Comparison of ENCODE assay signal across 22 cellular contexts in genomic region chr15:32970847-32971246, GRCh38.
DNase-seq lines count a peak whose midpoint lies in the region; ATAC-seq and TF ChIP-seq lines count a peak whose summit lies in the region.
"Had no signal": no experiment of that assay in that cellular context is flagged by ENCODE, and none has a peak within 500 bp of the region (broad histone marks: within the 10 kb centered on the region; RNA-seq: fewer than 3 reads in every experiment).

No MANE protein-coding gene starts in this region.

- DNase-seq in heart left ventricle, result peak in 2 of 5 donors; percentile 32 to 46
- peak; percentile 62 for DNase-seq in left ventricle myocardium superior
- peak; percentile 24 for DNase-seq in transverse colon
- DNase-seq in nucleus accumbens (lab: John Stamatoyannopoulos, UW), result no peak
- no peak for DNase-seq in spleen
- DNase-seq in G401 (ENCODE audit: low spot score), result no peak
- DNase-seq in PC-3, result no peak
- DNase-seq: C1 segment of cervical spinal cord; CD4-positive, alpha-beta memory T cell; COR-L47; DMS53; KG1; MM.1S; NCI-H1694; NCI-H2029 treated with DMSO at 0.1 percent for 48 hours; NCI-H446 treated with DMSO at 0.1 percent for 48 hours; NCI-H526; RPMI8226; SHP77 treated with DMSO at 0.1 percent for 48 hours had no signal

- no peak for TF ChIP-seq CTCF in heart left ventricle (IDR thresholded peaks at IDR 0.05)
- no peak for TF ChIP-seq CTCF in transverse colon (IDR thresholded peaks at IDR 0.05)
- TF ChIP-seq CTCF in spleen (IDR thresholded peaks at IDR 0.05 in 8 of 11, conservative IDR thresholded peaks at IDR 0.05 in 3 of 11), result no peak
- TF ChIP-seq CTCF in PC-3 (conservative IDR thresholded peaks at IDR 0.05; ENCODE audit: low read depth, low read length), result no peak

- BruUV-seq in PC-3 (replicated peaks; lab: Mats Ljungman, UMichigan), result no TSS peak

- H3K9ac ChIP-seq in PC-3 (ENCODE audit: low read length), result no peak overlapping the region

- H2AFZ ChIP-seq in PC-3 (ENCODE audit: low read length), result no peak overlapping the region

- H3K27ac ChIP-seq in heart left ventricle, result no peak overlapping the region
- H3K27ac ChIP-seq in muscle layer of duodenum (ENCODE audit: low read length), result peak overlapping the region; percentile 25
- peak overlapping the region in 2 of 4 donors; percentile 35 to 39 for H3K27ac ChIP-seq in transverse colon
- no peak overlapping the region for H3K27ac ChIP-seq in spleen
- H3K27ac ChIP-seq in PC-3 (ENCODE audit: low read length), result no peak overlapping the region

- CTCF ChIA-PET in PC-3 (lab: Charles Lee), result interaction anchor here (0.7 kb wide), 1 partner anchor 13 kb away, joined by 5 read pairs; no protein-coding TSS in a partner anchor

- TF ChIP-seq EP300 in transverse colon (IDR thresholded peaks at IDR 0.05; ENCODE audit: low read depth), result peak; percentile 65

- 56 to 63% (median 60%) methylated on average over 11 of the region's 11 CpGs for WGBS in heart left ventricle, 4 donors
- WGBS in transverse colon (ENCODE audit: low coverage in 1 of 2), 2 donors, result 42 to 80% methylated on average over 1 to 11 of the region's 11 CpGs
- WGBS in spleen, 5 donors, result 84 to 88% (median 86%) methylated on average over 11 of the region's 11 CpGs

- ATAC-seq in heart left ventricle (peak; percentile 55 to 74 (median 57)), left ventricle myocardium superior (peak; percentile 94), PC-3 (no peak)
- ATAC-seq: GM12878, HCT116 had no signal

- H3K79me2 ChIP-seq in PC-3 (ENCODE audit: low read length), result no peaks in the 10 kb centered on the region

- H3K4me1 ChIP-seq in heart left ventricle (no peaks in the 10 kb centered on the region), muscle layer of duodenum (ENCODE audit: control insufficient read depth in 1 of 2, insufficient read depth in 2 of 2, low read length in 2 of 2) (peaks cover 0 to 17% of the 10 kb centered on the region in 2 donors), transverse colon (no peaks in the 10 kb centered on the region), spleen (no peaks in the 10 kb centered on the region), PC-3 (ENCODE audit: insufficient read depth, low read length) (peaks cover 7% of the 10 kb centered on the region; the same call in 1 of the 2 replicates)

- H3K36me3 ChIP-seq in heart left ventricle, result no peaks in the 10 kb centered on the region
- peaks cover 0 to 5% of the 10 kb centered on the region in 2 donors for H3K36me3 ChIP-seq in muscle layer of duodenum (ENCODE audit: control insufficient read depth in 1 of 2, insufficient read depth in 2 of 2, low read length in 2 of 2)
- H3K36me3 ChIP-seq in transverse colon, result no peaks in the 10 kb centered on the region
- no peaks in the 10 kb centered on the region for H3K36me3 ChIP-seq in spleen
- H3K36me3 ChIP-seq in PC-3 (ENCODE audit: low read depth, low read length), result no peaks in the 10 kb centered on the region

- H3K9me2 ChIP-seq in PC-3 (replicated peaks; ENCODE audit: low read length), result no peaks in the 10 kb centered on the region

- TF ChIP-seq POLR2A in heart left ventricle (IDR thresholded peaks at IDR 0.05), result no peak
- TF ChIP-seq POLR2A in transverse colon (IDR thresholded peaks at IDR 0.05), result no peak
- TF ChIP-seq POLR2A in spleen (IDR thresholded peaks at IDR 0.05), result no peak

- in situ Hi-C loops in transverse colon (cut with MboI; ENCODE audit: low pct_ligation_motif_present in 1 of 4, low pct_unique_long_range_greater_than_20kb in 1 of 4, low sequenced_read_pairs in 3 of 4) (no loop called here), G401 (cut with HindIII; ENCODE audit: low sequenced_read_pairs) (no loop called here)

- no peaks in the 10 kb centered on the region for H4K20me1 ChIP-seq in PC-3 (ENCODE audit: low read length)

- H3K4me3 ChIP-seq in heart left ventricle (no peak overlapping the region), muscle layer of duodenum (ENCODE audit: low read depth in 1 of 2, low read length in 2 of 2) (no peak overlapping the region), transverse colon (no peak overlapping the region), spleen (no peak overlapping the region), PC-3 (ENCODE audit: low read length) (no peak overlapping the region)
- H3K4me3 ChIP-seq: GM12878 had no signal

- H3F3A ChIP-seq in PC-3 (ENCODE audit: low read length, unreplicated experiment), result no peaks in the 10 kb centered on the region

- H3K9me3 ChIP-seq in heart left ventricle (no peaks in the 10 kb centered on the region), muscle layer of duodenum (ENCODE audit: control insufficient read depth in 1 of 2, low read length in 2 of 2) (no peaks in the 10 kb centered on the region), transverse colon (no peaks in the 10 kb centered on the region), spleen (no peaks in the 10 kb centered on the region), PC-3 (ENCODE audit: low read length) (no peaks in the 10 kb centered on the region)

- POLR2A ChIA-PET in PC-3 (lab: Charles Lee; ENCODE audit: unreplicated experiment), result no interaction called here

- H3K27me3 ChIP-seq in heart left ventricle (no peaks in the 10 kb centered on the region), muscle layer of duodenum (ENCODE audit: low read depth, low read length) (no peaks in the 10 kb centered on the region), transverse colon (no peaks in the 10 kb centered on the region), spleen (replicated peaks in 1 of 7) (peaks cover 0 to 13% (median 0%) of the 10 kb centered on the region in 7 donors), PC-3 (ENCODE audit: low read length) (no peaks in the 10 kb centered on the region)

- intact Hi-C loops in heart left ventricle (cut with DNase I), result loop anchor here in 2 of 10 donors (10.0 kb wide), 2 partner anchors 46 to 56 kb away; no protein-coding TSS in a partner anchor
- intact Hi-C loops in left ventricle myocardium superior (cut with micrococcal nuclease), result no loop called here
- intact Hi-C loops in transverse colon (cut with DNase I; ENCODE audit: low total_unique reads), result no loop called here
- intact Hi-C loops in spleen (cut with DNase I; ENCODE audit: low total_unique reads), result no loop called here
- intact Hi-C loops in PC-3 (cut with micrococcal nuclease), result no loop called here

- no peak overlapping the region for H3K4me2 ChIP-seq in PC-3 (ENCODE audit: low read length)

Comparison
In these comparisons a context has a peak if more than half of its experiments do, and no peak if none do; other contexts are left out.
1. DNase-seq: peak in left ventricle myocardium superior (single experiment) and transverse colon (single experiment); none in nucleus accumbens (0 of 56), spleen (single experiment), G401 (single experiment) and PC-3 (single experiment).